ENCODE assay signal across 32 cellular contexts in genomic region chr14:85234626-85235025, GRCh38.
DNase-seq lines count a peak whose midpoint lies in the region; ATAC-seq and TF ChIP-seq lines count a peak whose summit lies in the region.
"Had no signal": no experiment of that assay in that cellular context is flagged by ENCODE, and none has a peak within 500 bp of the region (broad histone marks: within the 10 kb centered on the region; RNA-seq: fewer than 3 reads in every experiment).

No MANE protein-coding gene starts in this region.

- peaks cover 12% of the 10 kb centered on the region for H3F3A ChIP-seq in smooth muscle cell (ENCODE audit: low read depth)

- no peaks in the 10 kb centered on the region for H3K4me1 Mint-ChIP-seq in activated naive CD4-positive, alpha-beta T cell treated with anti-CD3 and anti-CD28 coated beads for 36 hours (ENCODE audit: low read depth)
- H3K4me1 Mint-ChIP-seq: activated B cell treated with CpG ODN at 0.5 μM for 24 hours; activated CD4-positive, alpha-beta T cell treated with anti-CD3 and anti-CD28 coated beads, Interleukin-2, amount 10 ng/mL, durations not matched to agents 7 days and 5 days; activated naive CD8-positive, alpha-beta T cell treated with anti-CD3 and anti-CD28 coated beads, Interleukin-2, amount 10 ng/mL, durations not matched to agents 7 days and 5 days; memory B cell had no signal

- no peak overlapping the region for H2AFZ ChIP-seq in smooth muscle cell (ENCODE audit: low read depth)

- H3K27me3 ChIP-seq in SJSA1 (replicated peaks) (no peaks in the 10 kb centered on the region), smooth muscle cell (ENCODE audit: low read depth) (no peaks in the 10 kb centered on the region)
- H3K27me3 ChIP-seq: ascending aorta; BLaER1 treated with 17β-estradiol and CSF1 and Interleukin-3, amounts not matched to agents 10 nM and 100 nM; neutrophil; right atrium auricular region; suprapubic skin had no signal

- no peak for ATAC-seq in GM21717 (IDR thresholded peaks at IDR 0.05; ENCODE audit: unreplicated experiment)

- H3K9me3 ChIP-seq in SJSA1 (replicated peaks), result no peaks in the 10 kb centered on the region
- H3K9me3 ChIP-seq in smooth muscle cell (replicated peaks; ENCODE audit: low read depth), result no peaks in the 10 kb centered on the region
- H3K9me3 ChIP-seq: ascending aorta, neutrophil, suprapubic skin had no signal

- DNase-seq in HT-29 (ENCODE audit: low spot score) (peak; percentile 49), SJSA1 (ENCODE audit: low read depth in 1 of 2, low spot score in 2 of 2) (no peak), glomerular visceral epithelial cell (ENCODE audit: extremely low spot score) (peak; percentile 4), smooth muscle cell (lab: John Stamatoyannopoulos, UW; ENCODE audit: unreplicated experiment) (no peak), T-helper 9 cell (no peak), NCI-H69 (lab: John Stamatoyannopoulos, UW) (no peak)
- DNase-seq in activated naive CD4-positive, alpha-beta T cell treated with anti-CD3 and anti-CD28 coated beads for 36 hours, result no peak
- DNase-seq: activated B cell treated with CpG ODN at 0.5 μM for 24 hours; activated CD4-positive, alpha-beta T cell treated with anti-CD3 and anti-CD28 coated beads, Interleukin-2, amount 10 ng/mL, durations not matched to agents 7 days and 5 days; activated effector memory CD4-positive, alpha-beta T cell treated with anti-CD3 and anti-CD28 coated beads, Interleukin-2, amount 50 U/mL, for 16 hours; activated naive CD8-positive, alpha-beta T cell treated with anti-CD3 and anti-CD28 coated beads, Interleukin-2, amount 10 ng/mL, durations not matched to agents 7 days and 5 days; activated T-cell treated with anti-CD3 and anti-CD28 coated beads, Interleukin-2, amount 50 U/mL, for 1 hour; caudate nucleus; cortex of kidney; DMS53; endodermal cell; hippocampal formation; Kasumi-1; MV-4-11; NCI-H1436; NCI-H2081; NCI-H774; posterior cingulate gyrus; stimulated activated CD4-positive, alpha-beta T cell treated with anti-CD3 and anti-CD28 coated beads, Interleukin-1b, Interleukin-23, amount 100 ng/mL, for 48 hours; stimulated activated naive CD4-positive, alpha-beta T cell treated with Interleukin-2 at 50 U/mL for 16 hours had no signal

- TF ChIP-seq CTCF in smooth muscle cell (IDR thresholded peaks at IDR 0.05; ENCODE audit: borderline replicate concordance, insufficient read depth, poor library complexity, severe bottlenecking), result no peak

- peak overlapping the region; percentile 2 for H3K4me2 ChIP-seq in smooth muscle cell
- H3K4me2 ChIP-seq: BLaER1 treated with 17β-estradiol and CSF1 and Interleukin-3, amounts not matched to agents 10 nM and 100 nM had no signal

- H3K4me1 ChIP-seq in SJSA1 (replicated peaks), result peaks cover 16% of the 10 kb centered on the region
- H3K4me1 ChIP-seq in smooth muscle cell (ENCODE audit: low read depth), result no peaks in the 10 kb centered on the region
- H3K4me1 ChIP-seq: ascending aorta, right atrium auricular region, suprapubic skin had no signal

- no peaks in the 10 kb centered on the region for H4K20me1 ChIP-seq in smooth muscle cell (ENCODE audit: low read depth)
- H4K20me1 ChIP-seq: BLaER1 treated with 17β-estradiol and CSF1 and Interleukin-3, amounts not matched to agents 10 nM and 100 nM had no signal

- peaks cover 6% of the 10 kb centered on the region for H3K9me3 Mint-ChIP-seq in activated naive CD4-positive, alpha-beta T cell treated with anti-CD3 and anti-CD28 coated beads for 36 hours
- H3K9me3 Mint-ChIP-seq: activated B cell treated with CpG ODN at 0.5 μM for 24 hours had no signal

- H3K36me3 ChIP-seq in SJSA1 (no peaks in the 10 kb centered on the region), smooth muscle cell (ENCODE audit: low read depth) (no peaks in the 10 kb centered on the region)
- H3K36me3 ChIP-seq: ascending aorta; BLaER1 treated with 17β-estradiol and CSF1 and Interleukin-3, amounts not matched to agents 10 nM and 100 nM; neutrophil; right atrium auricular region; suprapubic skin had no signal

- no peaks in the 10 kb centered on the region for H3K27me3 Mint-ChIP-seq in activated naive CD4-positive, alpha-beta T cell treated with anti-CD3 and anti-CD28 coated beads for 36 hours (ENCODE audit: low read depth)
- H3K27me3 Mint-ChIP-seq: activated B cell treated with CpG ODN at 0.5 μM for 24 hours; activated CD4-positive, alpha-beta T cell treated with anti-CD3 and anti-CD28 coated beads, Interleukin-2, amount 10 ng/mL, durations not matched to agents 7 days and 5 days; activated naive CD8-positive, alpha-beta T cell treated with anti-CD3 and anti-CD28 coated beads, Interleukin-2, amount 10 ng/mL, durations not matched to agents 7 days and 5 days; memory B cell had no signal

- no peaks in the 10 kb centered on the region for H3K36me3 Mint-ChIP-seq in activated naive CD4-positive, alpha-beta T cell treated with anti-CD3 and anti-CD28 coated beads for 36 hours (ENCODE audit: low read depth)
- H3K36me3 Mint-ChIP-seq: activated naive CD8-positive, alpha-beta T cell treated with anti-CD3 and anti-CD28 coated beads, Interleukin-2, amount 10 ng/mL, durations not matched to agents 7 days and 5 days; memory B cell had no signal

- H3K4me3 ChIP-seq in SJSA1, result no peak overlapping the region
- H3K4me3 ChIP-seq in smooth muscle cell, result no peak overlapping the region
- H3K4me3 ChIP-seq: ascending aorta; BLaER1 treated with 17β-estradiol and CSF1 and Interleukin-3, amounts not matched to agents 10 nM and 100 nM; right atrium auricular region; suprapubic skin had no signal

- H3K4me3 Mint-ChIP-seq in activated naive CD4-positive, alpha-beta T cell treated with anti-CD3 and anti-CD28 coated beads for 36 hours, result no peak overlapping the region
- H3K4me3 Mint-ChIP-seq: activated B cell treated with CpG ODN at 0.5 μM for 24 hours; activated CD4-positive, alpha-beta T cell treated with anti-CD3 and anti-CD28 coated beads, Interleukin-2, amount 10 ng/mL, durations not matched to agents 7 days and 5 days; activated naive CD8-positive, alpha-beta T cell treated with anti-CD3 and anti-CD28 coated beads, Interleukin-2, amount 10 ng/mL, durations not matched to agents 7 days and 5 days; endodermal cell; memory B cell had no signal

- no peak overlapping the region for H3K27ac Mint-ChIP-seq in activated naive CD4-positive, alpha-beta T cell treated with anti-CD3 and anti-CD28 coated beads for 36 hours
- H3K27ac Mint-ChIP-seq: activated B cell treated with CpG ODN at 0.5 μM for 24 hours; activated CD4-positive, alpha-beta T cell treated with anti-CD3 and anti-CD28 coated beads, Interleukin-2, amount 10 ng/mL, durations not matched to agents 7 days and 5 days; activated naive CD8-positive, alpha-beta T cell treated with anti-CD3 and anti-CD28 coated beads, Interleukin-2, amount 10 ng/mL, durations not matched to agents 7 days and 5 days; endodermal cell; memory B cell had no signal

- no peaks in the 10 kb centered on the region for H3K79me2 ChIP-seq in smooth muscle cell (ENCODE audit: low read depth)

- no peak overlapping the region for H3K9ac ChIP-seq in smooth muscle cell (ENCODE audit: low read depth)
- H3K9ac ChIP-seq: BLaER1 treated with 17β-estradiol and CSF1 and Interleukin-3, amounts not matched to agents 10 nM and 100 nM had no signal

- 78% methylated on average over 6 of the region's 6 CpGs for WGBS in smooth muscle cell (ENCODE audit: low lambda C conversion rate)

- intact Hi-C loops in activated naive CD4-positive, alpha-beta T cell treated with anti-CD3 and anti-CD28 coated beads for 36 hours (cut with micrococcal nuclease), result no loop called here

- CTCF ChIA-PET in activated naive CD4-positive, alpha-beta T cell treated with anti-CD3 and anti-CD28 coated beads for 36 hours (lab: Charles Lee), result no interaction called here

- H3K27ac ChIP-seq in SJSA1 (peak overlapping the region; percentile 60), smooth muscle cell (ENCODE audit: low read depth) (peak overlapping the region; percentile 44)
- H3K27ac ChIP-seq: ascending aorta; BLaER1 treated with 17β-estradiol and CSF1 and Interleukin-3, amounts not matched to agents 10 nM and 100 nM; neutrophil; right atrium auricular region; suprapubic skin had no signal

Comparison
In these comparisons a context has a peak if more than half of its experiments do, and no peak if none do; other contexts are left out.
1. DNase-seq: peak in HT-29 (single experiment) and glomerular visceral epithelial cell (single experiment); none in SJSA1 (0 of 2), smooth muscle cell (single experiment), T-helper 9 cell (single experiment), NCI-H69 (single experiment) and activated naive CD4-positive, alpha-beta T cell treated with anti-CD3 and anti-CD28 coated beads for 36 hours (single experiment).